In genomic region chr6:15080895-15081294, GRCh38 we compare ENCODE assay signal across 19 cellular contexts.
DNase-seq lines count a peak whose midpoint lies in the region; ATAC-seq, FAIRE-seq and TF ChIP-seq lines count a peak whose summit lies in the region.
"Had no signal": no experiment of that assay in that cellular context is flagged by ENCODE, and none has a peak within 500 bp of the region (broad histone marks: within the 10 kb centered on the region; RNA-seq: fewer than 3 reads in every experiment).

No MANE protein-coding gene starts in this region.

- peak overlapping the region; percentile 39; the same call in 1 of the 2 replicates for H2BK12ac ChIP-seq in H1 (ENCODE audit: low read depth, low read length)

- H2BK15ac ChIP-seq in H1 (ENCODE audit: low read length): no peak overlapping the region

- no peak overlapping the region for H2AK5ac ChIP-seq in H1 (ENCODE audit: low read depth, low read length)

- H3K4me1 ChIP-seq in H1 (replicated peaks in 1 of 4; ENCODE audit: control insufficient read depth in 3 of 4, insufficient read depth in 4 of 4, low read length in 3 of 4) (peaks cover 4 to 14% (median 8%) of the 10 kb centered on the region in 4 experiments), neural progenitor cell (peaks cover 42% of the 10 kb centered on the region)
- H3K4me1 ChIP-seq: BE2C, HAP-1 had no signal

- peaks cover 2% of the 10 kb centered on the region for H3K9me3 Mint-ChIP-seq in neural progenitor cell
- no peaks in the 10 kb centered on the region for H3K9me3 Mint-ChIP-seq in activated T-cell treated with anti-CD3 and anti-CD28 coated beads, Interleukin-2, amount 50 U/mL, for 72 hours
- H3K9me3 Mint-ChIP-seq: CD4-positive, CD25-positive, alpha-beta regulatory T cell had no signal

- H3K4ac ChIP-seq in H1 (replicated peaks; ENCODE audit: insufficient read length, low read depth, low read length): no peak overlapping the region

- TF ChIP-seq EP300 in H1 (IDR thresholded peaks at IDR 0.05; ENCODE audit: borderline replicate concordance in 1 of 2, low read depth in 2 of 2, low read length in 2 of 2): no peak

- H3K27ac Mint-ChIP-seq in neural progenitor cell: no peak overlapping the region
- H3K27ac Mint-ChIP-seq in activated T-cell treated with anti-CD3 and anti-CD28 coated beads, Interleukin-2, amount 50 U/mL, for 72 hours: no peak overlapping the region
- H3K27ac Mint-ChIP-seq: CD4-positive, CD25-positive, alpha-beta regulatory T cell had no signal

- TF ChIP-seq RAD21 in H1 (IDR thresholded peaks at IDR 0.05 in 1 of 2, conservative IDR thresholded peaks at IDR 0.05 in 1 of 2; ENCODE audit: low read depth in 2 of 2, low read length in 2 of 2): no peak

- H3K4me3 ChIP-seq in H1 (ENCODE audit: extremely low read depth in 1 of 4, insufficient read depth in 2 of 4, low read depth in 3 of 4, low read length in 4 of 4) (no peak overlapping the region), neural progenitor cell (no peak overlapping the region)
- H3K4me3 ChIP-seq: HAP-1 had no signal

- peaks cover 31% of the 10 kb centered on the region for H3F3A ChIP-seq in neural progenitor cell (ENCODE audit: low read depth)

- H3K79me2 ChIP-seq in H1 (ENCODE audit: control insufficient read depth in 1 of 2, insufficient read depth in 2 of 2, low read length in 2 of 2) (no peaks in the 10 kb centered on the region), neural progenitor cell (ENCODE audit: low read depth) (no peaks in the 10 kb centered on the region)

- POLR2A ChIA-PET in H1 (lab: Charles Lee; ENCODE audit: partially characterized antibody): no interaction called here

- ATAC-seq in activated T-cell treated with anti-CD3 and anti-CD28 coated beads, Interleukin-2, amount 50 U/mL, for 72 hours (replicated peaks in 1 of 2): no peak

- TF ChIP-seq POLR2A in H1 (IDR thresholded peaks at IDR 0.05; ENCODE audit: control extremely low read depth in 1 of 2, low read depth in 2 of 2, low read length in 2 of 2): no peak

- no peak for TF ChIP-seq CTCF in H1 (IDR thresholded peaks at IDR 0.05; ENCODE audit: control extremely low read depth in 1 of 3, insufficient read depth in 1 of 3, low read depth in 1 of 3, low read length in 3 of 3)
- TF ChIP-seq CTCF in neural progenitor cell (IDR thresholded peaks at IDR 0.05): no peak

- no peak overlapping the region for H4K91ac ChIP-seq in H1 (replicated peaks; ENCODE audit: insufficient read length, low read length)

- H3K9ac ChIP-seq in H1 (replicated peaks in 1 of 4; ENCODE audit: extremely low read depth in 1 of 4, low read depth in 3 of 4, low read length in 3 of 4) (no peak overlapping the region), neural progenitor cell (no peak overlapping the region)

- no peak overlapping the region for H3K56ac ChIP-seq in H1 (replicated peaks; ENCODE audit: insufficient read length, low read depth, low read length)

- H3K27ac ChIP-seq in H1 (ENCODE audit: low read depth, low read length) (no peak overlapping the region), neural progenitor cell (no peak overlapping the region)

- H3K9me3 ChIP-seq in H1 (ENCODE audit: insufficient read depth in 2 of 2, low read depth in 1 of 2, low read length in 1 of 2) (no peaks in the 10 kb centered on the region), neural progenitor cell (ENCODE audit: low read depth) (no peaks in the 10 kb centered on the region)
- H3K9me3 ChIP-seq: BE2C, Caco-2, HAP-1 had no signal

- CTCF ChIA-PET in H1 (lab: Charles Lee; ENCODE audit: partially characterized antibody): no interaction called here

- 86% methylated on average over 1 of the region's 1 CpG; no CpG with 5 or more reads in 1 of the 2 experiments for WGBS in H1 (ENCODE audit: extremely low coverage in 1 of 2, insufficient coverage in 1 of 2, insufficient read length in 1 of 2, insufficient replicate concordance in 2 of 2, low coverage in 1 of 2, low lambda C conversion rate in 2 of 2, missing lambda C conversion rate in 1 of 2), 2 experiments

- H3K27me3 ChIP-seq in H1 (replicated peaks in 1 of 4; ENCODE audit: control insufficient read depth in 3 of 4, extremely low read depth in 1 of 4, insufficient read depth in 3 of 4, low read length in 3 of 4) (no peaks in the 10 kb centered on the region), neural progenitor cell (peaks cover 18% of the 10 kb centered on the region)
- H3K27me3 ChIP-seq: BE2C had no signal

- FAIRE-seq in H1 (lab: Jason Lieb, UNC): no peak
- FAIRE-seq: A204.1, D721Med had no signal

- H4K5ac ChIP-seq in H1 (ENCODE audit: insufficient read length, low read depth, low read length): no peak overlapping the region

- no peak overlapping the region for H3K4me3 Mint-ChIP-seq in neural progenitor cell
- no peak overlapping the region for H3K4me3 Mint-ChIP-seq in activated T-cell treated with anti-CD3 and anti-CD28 coated beads, Interleukin-2, amount 50 U/mL, for 72 hours
- H3K4me3 Mint-ChIP-seq: CD4-positive, CD25-positive, alpha-beta regulatory T cell had no signal

- no peaks in the 10 kb centered on the region for H3K79me1 ChIP-seq in H1 (ENCODE audit: low read depth, low read length)

- no peak overlapping the region for H3K23ac ChIP-seq in H1 (ENCODE audit: insufficient read length)

- H3K18ac ChIP-seq in H1 (ENCODE audit: extremely low read depth, low read length): no peak overlapping the region

- H2BK5ac ChIP-seq in H1 (ENCODE audit: low read depth, low read length): no peak overlapping the region

- H3K23me2 ChIP-seq in H1 (ENCODE audit: low read depth, low read length): no peaks in the 10 kb centered on the region

- H2AFZ ChIP-seq in H1 (ENCODE audit: low read length): no peak overlapping the region
- H2AFZ ChIP-seq in neural progenitor cell (replicated peaks): no peak overlapping the region

- peaks cover 4% of the 10 kb centered on the region for H3K27me3 Mint-ChIP-seq in neural progenitor cell (ENCODE audit: insufficient read depth, low read depth)
- no peaks in the 10 kb centered on the region for H3K27me3 Mint-ChIP-seq in activated T-cell treated with anti-CD3 and anti-CD28 coated beads, Interleukin-2, amount 50 U/mL, for 72 hours (ENCODE audit: low read depth)

- H3K4me2 ChIP-seq in H1 (ENCODE audit: insufficient read depth in 1 of 2, low read depth in 2 of 2, low read length in 2 of 2) (no peak overlapping the region), neural progenitor cell (no peak overlapping the region)

- H2BK120ac ChIP-seq in H1 (replicated peaks; ENCODE audit: low read depth, low read length): no peak overlapping the region

- H3K36me3 ChIP-seq in H1 (ENCODE audit: control insufficient read depth in 2 of 4, insufficient read depth in 4 of 4, low read length in 3 of 4): no peaks in the 10 kb centered on the region
- no peaks in the 10 kb centered on the region for H3K36me3 ChIP-seq in neural progenitor cell
- H3K36me3 ChIP-seq: BE2C, HAP-1 had no signal

- no peak overlapping the region for H4K8ac ChIP-seq in H1 (ENCODE audit: extremely low read depth, insufficient read depth, low read length)

- H3K14ac ChIP-seq in H1 (ENCODE audit: insufficient read length): no peak overlapping the region

- no peak overlapping the region for H2BK20ac ChIP-seq in H1 (ENCODE audit: low read length)

- DNase-seq in ELF-1 (ENCODE audit: low read depth, low spot score): peak; percentile 65
- DNase-seq in HUDEP-2 (lab: John Stamatoyannopoulos, UW; ENCODE audit: unreplicated experiment in 76 of 76): peak in 46 of 76 experiments; percentile 20 to 80 (median 56)
- DNase-seq in H1 (ENCODE audit: low read depth in 1 of 2, low spot score in 2 of 2): no peak
- DNase-seq in neural progenitor cell (ENCODE audit: low spot score): peak; percentile 42
- DNase-seq in A172 (ENCODE audit: low spot score): no peak
- no peak for DNase-seq in activated T-cell treated with anti-CD3 and anti-CD28 coated beads, Interleukin-2, amount 50 U/mL, for 72 hours
- no peak for DNase-seq in SHP77 (lab: John Stamatoyannopoulos, UW)
- DNase-seq: ACHN; BE2C; C1 segment of cervical spinal cord; CD4-positive, CD25-positive, alpha-beta regulatory T cell; GDM1; GOT3; IMR-90; KBM-7 had no signal

- H3K4me1 Mint-ChIP-seq in neural progenitor cell: peaks cover 28% of the 10 kb centered on the region
- H3K4me1 Mint-ChIP-seq in activated T-cell treated with anti-CD3 and anti-CD28 coated beads, Interleukin-2, amount 50 U/mL, for 72 hours (ENCODE audit: low read depth): peaks cover 11% of the 10 kb centered on the region
- H3K4me1 Mint-ChIP-seq: CD4-positive, CD25-positive, alpha-beta regulatory T cell had no signal

- no peaks in the 10 kb centered on the region for H3K36me3 Mint-ChIP-seq in neural progenitor cell
- H3K36me3 Mint-ChIP-seq in activated T-cell treated with anti-CD3 and anti-CD28 coated beads, Interleukin-2, amount 50 U/mL, for 72 hours (ENCODE audit: insufficient read depth in 2 of 2): no peaks in the 10 kb centered on the region
- H3K36me3 Mint-ChIP-seq: CD4-positive, CD25-positive, alpha-beta regulatory T cell had no signal

- no peaks in the 10 kb centered on the region for H4K20me1 ChIP-seq in H1 (replicated peaks in 1 of 2; ENCODE audit: control insufficient read depth in 1 of 2, insufficient read depth in 2 of 2, low read length in 2 of 2)
- no peaks in the 10 kb centered on the region for H4K20me1 ChIP-seq in neural progenitor cell (ENCODE audit: low read depth)

TF ChIP-seq in H1, 55 proteins besides CTCF, POLR2A, EP300 and RAD21:
- TF ChIP-seq SIRT6 (IDR thresholded peaks at IDR 0.05; ENCODE audit: low read length) (no peak), SP2 (IDR thresholded peaks at IDR 0.05; ENCODE audit: low read length) (no peak), HDAC6 (IDR thresholded peaks at IDR 0.05; ENCODE audit: low read depth, low read length) (no peak), CBX5 (IDR thresholded peaks at IDR 0.05; ENCODE audit: low read depth, low read length) (no peak), TAF7 (optimal IDR thresholded peaks at IDR 0.05; ENCODE audit: borderline replicate concordance, low read depth, low read length) (no peak), GABPA (IDR thresholded peaks at IDR 0.05; ENCODE audit: borderline replicate concordance, insufficient read depth, low read length) (no peak), SIX5 (IDR thresholded peaks at IDR 0.05; ENCODE audit: low read depth, low read length) (no peak), RNF2 (IDR thresholded peaks at IDR 0.05; ENCODE audit: borderline replicate concordance, low read depth, low read length, missing control alignments, poor library complexity, severe bottlenecking) (no peak), E2F6 (IDR thresholded peaks at IDR 0.05) (no peak), BRCA1 (IDR thresholded peaks at IDR 0.05; ENCODE audit: low read depth, low read length) (no peak)

Comparison
In these comparisons a context has a peak if more than half of its experiments do, and no peak if none do; other contexts are left out.
1. DNase-seq: peak in ELF-1 (single experiment), HUDEP-2 (46 of 76) and neural progenitor cell (single experiment); none in H1 (0 of 2), A172 (single experiment), activated T-cell treated with anti-CD3 and anti-CD28 coated beads, Interleukin-2, amount 50 U/mL, for 72 hours (0 of 2) and SHP77 (0 of 2).